In the genomic region with DNA sequence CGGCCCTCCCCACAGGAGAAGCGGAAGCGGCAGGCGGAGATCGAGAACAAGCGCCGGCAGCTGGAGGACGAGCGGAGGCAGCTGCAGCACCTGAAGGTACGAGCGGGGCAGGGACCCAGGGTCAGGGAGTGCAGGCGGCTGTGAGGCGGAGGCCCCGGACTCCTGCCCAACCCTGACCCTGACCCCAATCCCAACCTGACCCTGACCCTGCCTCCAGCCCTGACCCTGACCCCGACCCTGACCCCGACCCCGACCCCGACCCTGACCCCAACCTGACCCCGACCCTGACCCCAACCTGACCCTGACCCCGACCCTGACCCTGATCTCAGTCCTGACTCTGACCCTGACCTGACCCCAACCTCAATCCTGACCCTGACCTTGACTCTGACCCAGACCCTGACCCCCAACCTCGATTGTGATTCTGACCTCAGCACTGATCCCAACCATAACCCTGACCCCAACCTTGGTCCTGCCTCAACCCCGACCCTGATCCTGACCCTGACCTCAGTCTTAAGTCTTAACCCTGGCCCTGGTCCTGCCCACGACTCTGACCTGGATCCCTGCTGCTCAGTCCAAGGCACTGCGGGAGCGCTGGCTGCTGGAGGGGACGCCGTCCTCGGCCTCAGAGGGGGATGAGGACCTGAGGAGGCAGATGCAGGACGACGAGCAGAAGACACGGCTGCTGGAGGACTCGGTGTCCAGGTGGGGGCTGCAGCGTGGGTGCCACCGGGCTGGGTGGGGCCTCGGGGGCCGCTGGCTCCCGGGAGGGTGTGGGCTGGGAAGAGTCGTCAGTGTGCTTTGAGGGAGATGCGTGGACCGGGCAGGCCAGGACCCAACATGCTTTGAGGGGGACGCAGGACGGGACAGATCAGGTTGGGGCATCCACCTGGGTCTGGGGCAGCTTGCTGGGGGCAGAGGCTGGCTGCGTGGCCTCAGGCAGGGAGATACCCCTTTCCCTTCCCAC, we compare ENCODE assay signal across 17 cellular contexts. TPM values are rescaled to one million over a fixed set of nuclear protein-coding genes. Genes with fewer than 3 reads are reported as not detected.
DNase-seq lines count a peak whose midpoint lies in the region; ATAC-seq and TF ChIP-seq lines count a peak whose summit lies in the region.
"Had no signal": no experiment of that assay in that cellular context is flagged by ENCODE, and none has a peak within 500 bp of the region (broad histone marks: within the 10 kb centered on the region; RNA-seq: fewer than 3 reads in every experiment).

No MANE protein-coding gene starts in this region.

- H3K4me1 Mint-ChIP-seq in osteocyte (ENCODE audit: unreplicated experiment) = peaks cover 27% of the 10 kb centered on the region

- no peaks in the 10 kb centered on the region for H3K79me2 ChIP-seq in mammary epithelial cell (ENCODE audit: insufficient read depth, low read length)

- no peak overlapping the region for H3K9ac ChIP-seq in mammary epithelial cell (ENCODE audit: insufficient read depth, low read length)

- CTCF ChIA-PET in mammary epithelial cell (lab: Charles Lee; ENCODE audit: low non-redundant PET) = no interaction called here

- peak; percentile 12 for ATAC-seq in gastroesophageal sphincter
- no peak for ATAC-seq in GM19463 (IDR thresholded peaks at IDR 0.05; ENCODE audit: unreplicated experiment)
- ATAC-seq: stimulated activated naive CD8-positive, alpha-beta T cell treated with anti-CD3 and anti-CD28 coated beads, Interleukin-15, amount 100 ng/mL, for 72 hours had no signal

- H3K4me1 ChIP-seq in breast epithelium = no peaks in the 10 kb centered on the region
- no peaks in the 10 kb centered on the region for H3K4me1 ChIP-seq in mammary epithelial cell (ENCODE audit: insufficient read depth, low read length)
- peaks cover 0 to 20% (median 7%) of the 10 kb centered on the region in 3 donors for H3K4me1 ChIP-seq in gastroesophageal sphincter
- peaks cover 11% of the 10 kb centered on the region for H3K4me1 ChIP-seq in vagina

- no peaks in the 10 kb centered on the region for H3K9me3 Mint-ChIP-seq in osteocyte (ENCODE audit: unreplicated experiment)
- H3K9me3 Mint-ChIP-seq: stimulated activated naive CD8-positive, alpha-beta T cell treated with anti-CD3 and anti-CD28 coated beads, Interleukin-15, amount 100 ng/mL, for 72 hours had no signal

- TF ChIP-seq EP300 in gastroesophageal sphincter (IDR thresholded peaks at IDR 0.05) = no peak

- H3K4me3 ChIP-seq in breast epithelium (no peak overlapping the region), mammary epithelial cell (replicated peaks in 1 of 3; ENCODE audit: insufficient read depth in 1 of 3, low read depth in 2 of 3, low read length in 3 of 3) (no peak overlapping the region), gastroesophageal sphincter (no peak overlapping the region), vagina (no peak overlapping the region)

- H3K4me3 Mint-ChIP-seq in osteocyte (ENCODE audit: unreplicated experiment) = no peak overlapping the region
- H3K4me3 Mint-ChIP-seq: stimulated activated naive CD8-positive, alpha-beta T cell treated with anti-CD3 and anti-CD28 coated beads, Interleukin-15, amount 100 ng/mL, for 72 hours had no signal

- no peaks in the 10 kb centered on the region for H4K20me1 ChIP-seq in mammary epithelial cell (ENCODE audit: insufficient read depth, low read length)

- H3K4me2 ChIP-seq in mammary epithelial cell (ENCODE audit: insufficient read depth, low read depth, low read length) = no peak overlapping the region

- peak overlapping the region; percentile 56 for H3K27ac Mint-ChIP-seq in osteocyte (ENCODE audit: unreplicated experiment)

- no peak for TF ChIP-seq CTCF in breast epithelium (IDR thresholded peaks at IDR 0.05)
- TF ChIP-seq CTCF in mammary epithelial cell (conservative IDR thresholded peaks at IDR 0.05 in 1 of 2, IDR thresholded peaks at IDR 0.05 in 1 of 2; ENCODE audit: extremely low read depth in 1 of 2, insufficient read depth in 1 of 2, low read depth in 1 of 2, low read length in 2 of 2) = no peak
- no peak for TF ChIP-seq CTCF in gastroesophageal sphincter (IDR thresholded peaks at IDR 0.05)
- no peak for TF ChIP-seq CTCF in osteocyte (IDR thresholded peaks at IDR 0.05)
- TF ChIP-seq CTCF in vagina (IDR thresholded peaks at IDR 0.05) = no peak

- no peaks in the 10 kb centered on the region for H3K27me3 Mint-ChIP-seq in osteocyte (ENCODE audit: unreplicated experiment)

- TF ChIP-seq POLR2A in breast epithelium (IDR thresholded peaks at IDR 0.05) (no peak), gastroesophageal sphincter (IDR thresholded peaks at IDR 0.05) (no peak), vagina (IDR thresholded peaks at IDR 0.05) (no peak)

- DNase-seq in breast epithelium (ENCODE audit: low spot score in 2 of 2) (no peak), mammary epithelial cell (no peak), osteocyte (ENCODE audit: extremely low spot score, unreplicated experiment) (no peak), vagina (ENCODE audit: extremely low spot score in 2 of 2) (no peak), NCI-H1048 (lab: John Stamatoyannopoulos, UW) (no peak)
- DNase-seq in effector CD8-positive, alpha-beta T cell (lab: John Stamatoyannopoulos, UW) = no peak
- DNase-seq: activated CD4-positive, CD25-positive, alpha-beta regulatory T cell treated with anti-CD3 and anti-CD28 coated beads, Interleukin-2, amount 50 U/mL, for 72 hours; NCI-H187 treated with DMSO at 0.1 percent for 48 hours; NCI-H526 treated with DMSO at 0.1 percent for 48 hours; RPMI8226; stimulated activated naive CD8-positive, alpha-beta T cell treated with anti-CD3 and anti-CD28 coated beads, Interleukin-15, amount 100 ng/mL, for 72 hours had no signal

- intact Hi-C loops in breast epithelium (cut with DNase I; ENCODE audit: low total_unique reads) = loop anchor here (5.0 kb wide), 1 partner anchor 65 kb away; a partner anchor contains a TSS
- intact Hi-C loops in mammary epithelial cell (cut with micrococcal nuclease) = no loop called here
- intact Hi-C loops in vagina (cut with DNase I) = no loop called here

- no peak overlapping the region for H2AFZ ChIP-seq in mammary epithelial cell (ENCODE audit: low read depth, low read length)

- H3K36me3 Mint-ChIP-seq in osteocyte (ENCODE audit: unreplicated experiment) = peaks cover 9% of the 10 kb centered on the region

- in situ Hi-C loops in mammary epithelial cell (cut with MboI; ENCODE audit: low sequenced_read_pairs in 2 of 2) = loop anchor here in 1 of 2 donors (25.0 kb wide), 1 partner anchor 140 kb away; a partner anchor contains a TSS

- dilution Hi-C loops in mammary epithelial cell (cut with HindIII; ENCODE audit: low sequenced_read_pairs) = no loop called here

- no peaks in the 10 kb centered on the region for H3K36me3 ChIP-seq in breast epithelium
- H3K36me3 ChIP-seq in mammary epithelial cell (ENCODE audit: insufficient read depth, low read length) = no peaks in the 10 kb centered on the region
- H3K36me3 ChIP-seq in gastroesophageal sphincter = peaks cover 0 to 39% of the 10 kb centered on the region in 2 donors
- H3K36me3 ChIP-seq in vagina = no peaks in the 10 kb centered on the region

- H3K27me3 ChIP-seq in breast epithelium (no peaks in the 10 kb centered on the region), mammary epithelial cell (ENCODE audit: insufficient read depth, low read length) (no peaks in the 10 kb centered on the region), gastroesophageal sphincter (no peaks in the 10 kb centered on the region), vagina (no peaks in the 10 kb centered on the region)

- 94% methylated on average over 14 of the region's 43 CpGs for WGBS in mammary epithelial cell (ENCODE audit: low coverage, missing lambda C conversion rate)
- WGBS in gastroesophageal sphincter (ENCODE audit: low coverage in 1 of 2), 2 donors = 67 to 80% methylated on average over 3 to 4 of the region's 43 CpGs

- peak overlapping the region; percentile 29 to 91 for H3K27ac ChIP-seq in breast epithelium
- H3K27ac ChIP-seq in mammary epithelial cell (ENCODE audit: insufficient read depth, low read depth, low read length) = no peak overlapping the region
- H3K27ac ChIP-seq in gastroesophageal sphincter = peak overlapping the region in 3 of 4 donors; percentile 74 to 81 (median 77)
- H3K27ac ChIP-seq in vagina = peak overlapping the region; percentile 45

- H3K9me3 ChIP-seq in breast epithelium = no peaks in the 10 kb centered on the region
- no peaks in the 10 kb centered on the region for H3K9me3 ChIP-seq in mammary epithelial cell (replicated peaks; ENCODE audit: insufficient read depth, low read length)
- H3K9me3 ChIP-seq in gastroesophageal sphincter = no peaks in the 10 kb centered on the region
- no peaks in the 10 kb centered on the region for H3K9me3 ChIP-seq in vagina

- BruUV-seq in mammary epithelial cell (replicated peaks; lab: Mats Ljungman, UMichigan) = no TSS peak

RNA-seq across cellular contexts. Expression of a gene that starts 18.5 kb away (rescaled TPM):
- total RNA-seq in breast epithelium (10 to 100 TPM; 16.1 to 61.0 (median 35.1) TPM), mammary epithelial cell (1 to 10 TPM in 1 of 2 donors, under 1 TPM in 1; 0.33 to 1.0 TPM), gastroesophageal sphincter (100 to 1,000 TPM in 1 of 4 donors, 10 to 100 TPM in 3; 21.5 to 111 (median 53.0) TPM), osteocyte (236 and 251 TPM in 2 replicates), vagina (40.0 TPM)
- not detected for polyA plus RNA-seq in mammary epithelial cell
- polyA minus RNA-seq in mammary epithelial cell = not detected
- total RNA-seq: T-helper 1 cell treated with Interleukin-12 subunit alpha and Interleukin-12 subunit beta and Interleukin-4 antibody, amounts not matched to agents 30 ng/mL and 1 ng/mL, for 36 hours had no signal

RNA-seq across cellular contexts. Expression of a gene that starts 23.6 kb away (rescaled TPM):
- total RNA-seq in breast epithelium (1 to 10 TPM in 2 of 3 donors, under 1 TPM in 1; 0.16 to 3.6 (median 2.5) TPM), mammary epithelial cell (10 to 100 TPM; 15.3 to 21.0 TPM), gastroesophageal sphincter (under 1 TPM in 1 of 4 donors, not detected in 3; 0.52 TPM), osteocyte (1.1 and 1.3 TPM in 2 replicates), vagina (0.49 TPM)
- polyA plus RNA-seq in mammary epithelial cell = 13.8 TPM
- 8.1 TPM for polyA minus RNA-seq in mammary epithelial cell
- total RNA-seq: T-helper 1 cell treated with Interleukin-12 subunit alpha and Interleukin-12 subunit beta and Interleukin-4 antibody, amounts not matched to agents 30 ng/mL and 1 ng/mL, for 36 hours had no signal

RNA-seq across cellular contexts. Expression of a gene that starts 32.0 kb away (rescaled TPM):
- total RNA-seq in breast epithelium = not detected
- total RNA-seq in mammary epithelial cell = not detected
- polyA plus RNA-seq in mammary epithelial cell = not detected
- not detected for polyA minus RNA-seq in mammary epithelial cell
- not detected for total RNA-seq in gastroesophageal sphincter
- total RNA-seq in osteocyte = not detected in 2 replicates
- not detected for total RNA-seq in vagina
- total RNA-seq: bronchial epithelial cell; mucosa of gallbladder; osteoblast; T-helper 1 cell treated with Interleukin-12 subunit alpha and Interleukin-12 subunit beta and Interleukin-4 antibody, amounts not matched to agents 30 ng/mL and 1 ng/mL, for 36 hours had no signal

RNA-seq across cellular contexts. Expression of a gene that starts 51.1 kb away (rescaled TPM):
- total RNA-seq in breast epithelium = 100 to 1,000 TPM in 2 of 3 donors, 10 to 100 TPM in 1; 37.8 to 198 (median 111) TPM
- total RNA-seq in mammary epithelial cell = 100 to 1,000 TPM; 127 to 140 TPM
- 72.2 TPM for polyA plus RNA-seq in mammary epithelial cell
- 41.3 TPM for polyA minus RNA-seq in mammary epithelial cell
- total RNA-seq in gastroesophageal sphincter = 100 to 1,000 TPM; 105 to 200 (median 133) TPM
- total RNA-seq in osteocyte = 109 and 111 TPM in 2 replicates
- total RNA-seq in vagina = 129 TPM

Comparison
In these comparisons a context has a peak if more than half of its experiments do, and no peak if none do; other contexts are left out.
1. RNA of a gene that starts 18.5 kb away (total RNA-seq): 236 to 251 TPM in osteocyte, 21.5 to 111 TPM in gastroesophageal sphincter, 40.0 TPM in vagina (single experiment) and 16.1 to 61.0 TPM in breast epithelium; 0.33 to 1.0 TPM in mammary epithelial cell; every median in the first group is over 4 times any median in the second.